Comparison of ENCODE assay signal across 8 cellular contexts in the genomic region with DNA sequence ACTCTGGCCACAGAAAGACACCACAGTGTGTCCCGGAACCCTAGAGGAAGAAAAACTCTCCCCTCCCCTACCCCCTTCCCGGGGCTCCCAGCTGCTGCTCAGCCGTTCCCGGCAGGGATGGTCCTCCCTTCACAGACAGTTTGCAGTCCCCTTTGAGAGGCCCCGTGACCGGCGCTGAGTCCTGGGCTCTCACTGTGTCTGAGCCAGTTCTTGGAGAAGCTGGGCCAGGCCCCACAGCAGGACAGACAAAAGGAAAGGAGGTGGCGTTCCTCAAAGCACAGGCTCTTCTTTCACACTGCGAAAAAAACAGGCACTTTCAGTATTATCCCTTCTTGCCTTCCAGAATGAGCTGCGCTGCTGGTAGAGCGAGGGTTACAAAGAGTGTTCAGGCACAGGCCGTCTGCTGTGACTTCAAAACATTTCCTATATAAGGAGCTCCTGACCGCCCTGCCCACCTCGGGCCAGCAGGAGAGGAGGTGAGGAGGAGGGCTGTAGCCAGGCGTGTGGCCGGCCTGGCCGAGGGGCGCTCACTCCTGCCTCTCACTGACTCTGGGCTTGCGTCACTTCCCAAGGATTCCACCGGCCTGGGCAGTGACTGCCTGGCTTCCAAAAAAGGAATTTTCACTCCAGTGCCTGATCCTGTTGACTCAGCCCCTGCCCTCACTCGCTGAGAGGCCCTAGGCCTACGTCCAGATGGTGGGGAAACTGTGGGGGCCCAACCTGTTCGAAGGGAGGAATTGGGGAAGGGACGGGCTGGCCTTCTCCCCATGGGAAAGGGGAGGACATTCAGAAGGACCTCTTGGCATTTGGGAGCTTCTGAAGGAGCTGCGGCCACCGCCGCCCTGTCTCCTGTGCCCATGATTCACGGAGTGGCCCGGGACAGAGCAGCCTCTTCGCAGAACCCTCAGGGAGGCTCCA. TPM values are rescaled to one million over a fixed set of nuclear protein-coding genes. Genes with fewer than 3 reads are reported as not detected.
DNase-seq lines count a peak whose midpoint lies in the region; ATAC-seq and TF ChIP-seq lines count a peak whose summit lies in the region.

No MANE protein-coding gene starts in this region.

- no peaks in the 10 kb centered on the region for H3K9me3 ChIP-seq in NT2/D1 (ENCODE audit: insufficient read depth, low read length)
- no peaks in the 10 kb centered on the region for H3K9me3 ChIP-seq in upper lobe of left lung

- H3K27me3 ChIP-seq in NT2/D1 (ENCODE audit: insufficient read depth, insufficient read length) = no peaks in the 10 kb centered on the region
- H3K27me3 ChIP-seq in upper lobe of left lung = no peaks in the 10 kb centered on the region

- no peak for TF ChIP-seq EP300 in upper lobe of left lung (IDR thresholded peaks at IDR 0.05)

- DNase-seq in NT2/D1 (ENCODE audit: low read depth, low spot score) (peak; percentile 61), epithelial cell of esophagus (ENCODE audit: low read depth) (peak; percentile 80), medulla oblongata (ENCODE audit: extremely low spot score) (peak; percentile 68), upper lobe of left lung (peak; percentile 80 to 88), occipital lobe (lab: John Stamatoyannopoulos, UW) (no peak), NCI-H748 treated with DMSO at 0.1 percent for 48 hours (lab: John Stamatoyannopoulos, UW) (no peak), NCI-H1048 (lab: John Stamatoyannopoulos, UW) (no peak)

- H3K36me3 ChIP-seq in NT2/D1 (ENCODE audit: insufficient read depth, insufficient read length, low read length) = no peaks in the 10 kb centered on the region
- no peaks in the 10 kb centered on the region for H3K36me3 ChIP-seq in upper lobe of left lung

- peak overlapping the region; percentile 81 to 89 (median 84) for H3K27ac ChIP-seq in upper lobe of left lung

- TF ChIP-seq POLR2A in upper lobe of left lung (IDR thresholded peaks at IDR 0.05) = peak in 3 of 4 donors; percentile 34 to 65 (median 35)

- peak; percentile 87 to 95 for ATAC-seq in upper lobe of left lung (ENCODE audit: low FRiP score in 2 of 2)
- no peak for ATAC-seq in GM21447 (IDR thresholded peaks at IDR 0.05; ENCODE audit: unreplicated experiment)

- no peak for TF ChIP-seq CTCF in epithelial cell of esophagus (IDR thresholded peaks at IDR 0.05; ENCODE audit: insufficient read depth, low read depth, low read length, missing control alignments)
- TF ChIP-seq CTCF in upper lobe of left lung (IDR thresholded peaks at IDR 0.05) = peak in 4 of 6 experiments; percentile 14 to 47 (median 28)

- no peak overlapping the region for H3K4me3 ChIP-seq in NT2/D1 (ENCODE audit: insufficient read length, low read depth)
- no peak overlapping the region for H3K4me3 ChIP-seq in epithelial cell of esophagus (ENCODE audit: low read length)
- peak overlapping the region in 3 of 4 donors; percentile 27 to 40 (median 37) for H3K4me3 ChIP-seq in upper lobe of left lung

- H3K4me1 ChIP-seq in NT2/D1 (ENCODE audit: insufficient read depth, insufficient read length) (peaks cover 8% of the 10 kb centered on the region), upper lobe of left lung (peaks cover 6 to 10% (median 9%) of the 10 kb centered on the region in 4 donors)

- 27 to 38% methylated on average over 16 to 30 of the region's 30 CpGs for WGBS in upper lobe of left lung, 2 donors

- H3K9ac ChIP-seq in NT2/D1 (ENCODE audit: insufficient read length, low read depth) = peak overlapping the region; percentile 42

RNA-seq across cellular contexts. Expression of a gene that starts 24.9 kb away (rescaled TPM):
- not detected for total RNA-seq in upper lobe of left lung
- total RNA-seq in occipital lobe = 3.3 TPM

RNA-seq across cellular contexts. Expression of a gene that starts 29.0 kb away (rescaled TPM):
- total RNA-seq in upper lobe of left lung (100 to 1,000 TPM in 4 of 6 donors, 10 to 100 TPM in 2; 89.1 to 380 (median 157) TPM), occipital lobe (36.8 TPM)

Comparison
In these comparisons a context has a peak if more than half of its experiments do, and no peak if none do; other contexts are left out.
1. DNase-seq: peak in NT2/D1 (single experiment), epithelial cell of esophagus (single experiment), medulla oblongata (single experiment) and upper lobe of left lung (2 of 2); none in occipital lobe (single experiment), NCI-H748 treated with DMSO at 0.1 percent for 48 hours (single experiment) and NCI-H1048 (single experiment).
2. H3K4me3 ChIP-seq: peak in upper lobe of left lung (3 of 4); none in NT2/D1 (single experiment) and epithelial cell of esophagus (single experiment).